8 cellular contexts compared by ENCODE assay signal in the genomic region with DNA sequence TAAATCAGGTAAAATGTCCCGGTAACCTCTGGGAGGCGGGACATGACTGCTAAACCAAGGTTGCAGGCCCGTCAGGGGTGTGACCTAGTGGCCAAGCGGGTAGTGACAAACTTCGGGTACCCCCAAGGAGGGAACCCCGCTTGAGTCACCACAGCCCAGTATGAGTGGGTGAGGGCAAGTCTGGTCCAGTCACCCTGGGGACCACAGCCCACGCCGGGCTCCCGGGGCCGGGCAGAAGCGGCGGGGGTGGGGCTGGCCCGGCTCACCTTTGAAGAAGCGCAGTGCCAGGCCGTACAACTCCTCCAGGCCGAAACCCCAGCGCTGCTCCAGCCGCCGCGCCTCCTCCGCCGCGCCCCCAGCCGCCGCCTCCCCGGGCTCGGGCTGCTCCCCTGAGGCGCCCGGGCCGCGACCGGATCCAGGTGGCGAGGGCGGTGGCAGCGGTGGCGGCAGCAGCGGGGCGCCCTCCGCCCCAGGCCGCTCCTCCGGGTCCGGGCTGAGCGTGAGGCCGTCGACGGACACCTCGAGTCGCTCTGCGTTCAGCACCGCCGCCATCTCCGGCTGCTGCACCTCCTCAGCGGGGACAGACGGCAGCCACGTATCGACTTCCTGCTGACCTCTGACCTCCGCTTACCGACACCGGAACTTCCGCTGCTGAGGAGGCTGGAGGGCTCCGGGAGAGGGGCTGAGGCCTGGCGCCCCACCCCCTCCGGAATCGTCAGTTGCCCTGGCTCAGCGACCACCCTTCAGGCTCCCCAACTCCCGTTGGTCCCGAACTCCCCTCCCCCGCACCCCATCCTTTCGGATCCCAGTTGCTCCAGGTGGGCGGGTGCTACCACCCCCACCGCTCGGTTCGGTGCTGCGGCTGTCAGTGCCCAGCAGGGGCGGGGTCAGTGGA. TPM values are rescaled to one million over a fixed set of nuclear protein-coding genes. Genes with fewer than 3 reads are reported as not detected.
DNase-seq lines count a peak whose midpoint lies in the region; ATAC-seq and TF ChIP-seq lines count a peak whose summit lies in the region.

A gene (minus strand): TSS at position 618 of the 895 bp plus-strand sequence. CDS start 66 bp downstream, at position 552.

- DNase-seq in AG08395 (ENCODE audit: low spot score) = peak; percentile 92
- DNase-seq in NCI-H226 = peak; percentile 76
- DNase-seq in mammary epithelial cell = peak; percentile 75
- DNase-seq in iPS-NIHi7 (ENCODE audit: extremely low spot score) = peak; percentile 95
- peak; percentile 40 for DNase-seq in smooth muscle cell (lab: John Stamatoyannopoulos, UW; ENCODE audit: unreplicated experiment)

- no peaks in the 10 kb centered on the region for H4K20me1 ChIP-seq in mammary epithelial cell (ENCODE audit: insufficient read depth, low read length)
- H4K20me1 ChIP-seq in smooth muscle cell (ENCODE audit: low read depth) = peaks cover 45% of the 10 kb centered on the region

- BruUV-seq in mammary epithelial cell (replicated peaks; lab: Mats Ljungman, UMichigan) = no TSS peak

- in situ Hi-C loops in GM18951 (cut with MboI; ENCODE audit: low sequenced_read_pairs, unreplicated experiment) = no loop called here
- in situ Hi-C loops in mammary epithelial cell (cut with MboI; ENCODE audit: low sequenced_read_pairs in 2 of 2) = loop anchor here in 1 of 2 donors (10.0 kb wide), 1 partner anchor 52 kb away; no protein-coding TSS in a partner anchor

- H3K27ac ChIP-seq in mammary epithelial cell (ENCODE audit: insufficient read depth, low read depth, low read length) = peak within 1 kb of the TSS; percentile 63
- peak within 1 kb of the TSS; percentile 82 for H3K27ac ChIP-seq in smooth muscle cell (ENCODE audit: low read depth)

- peak within 1 kb of the TSS; percentile 95 for H2AFZ ChIP-seq in mammary epithelial cell (ENCODE audit: low read depth, low read length)
- peak within 1 kb of the TSS; percentile 94 for H2AFZ ChIP-seq in smooth muscle cell (ENCODE audit: low read depth)

- peak; percentile 96 for TF ChIP-seq POLR2A in GM18951 (IDR thresholded peaks at IDR 0.05; ENCODE audit: extremely low read depth, insufficient read depth, insufficient read length)

- TF ChIP-seq CTCF in WI38 (IDR thresholded peaks at IDR 0.05; ENCODE audit: low read depth, low read length) = no peak
- peak in 1 of 2 donors; percentile 10 for TF ChIP-seq CTCF in mammary epithelial cell (conservative IDR thresholded peaks at IDR 0.05 in 1 of 2, IDR thresholded peaks at IDR 0.05 in 1 of 2; ENCODE audit: extremely low read depth in 1 of 2, insufficient read depth in 1 of 2, low read depth in 1 of 2, low read length in 2 of 2)
- no peak for TF ChIP-seq CTCF in smooth muscle cell (IDR thresholded peaks at IDR 0.05; ENCODE audit: borderline replicate concordance, insufficient read depth, poor library complexity, severe bottlenecking)

- peaks cover 58% of the 10 kb centered on the region for H3K79me2 ChIP-seq in mammary epithelial cell (ENCODE audit: insufficient read depth, low read length)
- H3K79me2 ChIP-seq in smooth muscle cell (ENCODE audit: low read depth) = peaks cover 57% of the 10 kb centered on the region

- no peaks in the 10 kb centered on the region for H3K9me3 ChIP-seq in mammary epithelial cell (replicated peaks; ENCODE audit: insufficient read depth, low read length)
- H3K9me3 ChIP-seq in smooth muscle cell (replicated peaks; ENCODE audit: low read depth) = no peaks in the 10 kb centered on the region

- H3K4me1 ChIP-seq in mammary epithelial cell (ENCODE audit: insufficient read depth, low read length) (peaks cover 23% of the 10 kb centered on the region), smooth muscle cell (ENCODE audit: low read depth) (peaks cover 12% of the 10 kb centered on the region)

- H3K9ac ChIP-seq in mammary epithelial cell (ENCODE audit: insufficient read depth, low read length) (peak within 1 kb of the TSS; percentile 86), smooth muscle cell (ENCODE audit: low read depth) (peak within 1 kb of the TSS; percentile 85)

- H3K27me3 ChIP-seq in mammary epithelial cell (ENCODE audit: insufficient read depth, low read length) (no peaks in the 10 kb centered on the region), smooth muscle cell (ENCODE audit: low read depth) (no peaks in the 10 kb centered on the region)

- 0% methylated on average over 5 of the region's 75 CpGs for WGBS in mammary epithelial cell (ENCODE audit: low coverage, missing lambda C conversion rate)
- under 1% methylated on average over 62 of the region's 75 CpGs for WGBS in smooth muscle cell (ENCODE audit: low lambda C conversion rate)

- H3K4me3 ChIP-seq in WI38 (ENCODE audit: low read depth, low read length) (peak within 1 kb of the TSS; percentile 92), mammary epithelial cell (replicated peaks in 1 of 3; ENCODE audit: insufficient read depth in 1 of 3, low read depth in 2 of 3, low read length in 3 of 3) (peak within 1 kb of the TSS; percentile 84 to 88 (median 85)), smooth muscle cell (peak within 1 kb of the TSS; percentile 86)

- intact Hi-C loops in mammary epithelial cell (cut with micrococcal nuclease) = no loop called here

- CTCF ChIA-PET in mammary epithelial cell (lab: Charles Lee; ENCODE audit: low non-redundant PET) = no interaction called here

- H3K36me3 ChIP-seq in mammary epithelial cell (ENCODE audit: insufficient read depth, low read length) = peaks cover 3% of the 10 kb centered on the region
- no peaks in the 10 kb centered on the region for H3K36me3 ChIP-seq in smooth muscle cell (ENCODE audit: low read depth)

- dilution Hi-C loops in mammary epithelial cell (cut with HindIII; ENCODE audit: low sequenced_read_pairs) = loop anchor here (5.0 kb wide), 1 partner anchor 54 kb away; no protein-coding TSS in a partner anchor

- H3K4me2 ChIP-seq in mammary epithelial cell (ENCODE audit: insufficient read depth, low read depth, low read length) (peak within 1 kb of the TSS; percentile 88), smooth muscle cell (peak within 1 kb of the TSS; percentile 94)

- H3F3A ChIP-seq in smooth muscle cell (ENCODE audit: low read depth) = no peaks in the 10 kb centered on the region

- peak; percentile 95 for ATAC-seq in HG03175 (IDR thresholded peaks at IDR 0.05; ENCODE audit: unreplicated experiment)

RNA-seq across cellular contexts. Expression of the gene that starts here (rescaled TPM):
- total RNA-seq in mammary epithelial cell (10 to 100 TPM; 50.3 to 53.2 TPM), smooth muscle cell (118 and 125 TPM in 2 replicates)
- polyA plus RNA-seq in mammary epithelial cell (21.4 TPM), smooth muscle cell (81.2 and 82.0 TPM in 2 replicates)
- 27.1 TPM for polyA minus RNA-seq in mammary epithelial cell

Comparison
In these comparisons a context has a peak if more than half of its experiments do, and no peak if none do; other contexts are left out.
1. Peak in every context shown above with its lines: DNase-seq, ATAC-seq, H3K4me3 ChIP-seq and H3K27ac ChIP-seq.
2. DNase-seq: peak in every context shown above with its lines; median percentile 95 in iPS-NIHi7; 92 in AG08395; 76 in NCI-H226; 75 in mammary epithelial cell; 40 in smooth muscle cell.